ENCODE assay signal across 12 cellular contexts in genomic region chr9:91945277-91946074, GRCh38. TPM values are rescaled to one million over a fixed set of nuclear protein-coding genes. Genes with fewer than 3 reads are reported as not detected.
A peak's percentile ranks its signal among the peaks of the same experiment; 100 is the strongest.
DNase-seq lines count a peak whose midpoint lies in the region; TF ChIP-seq lines count a peak whose summit lies in the region.
"Had no signal": no experiment of that assay in that cellular context is flagged by ENCODE, and none has a peak within 500 bp of the region (broad histone marks: within the 10 kb centered on the region; RNA-seq: fewer than 3 reads in every experiment).

No MANE protein-coding gene starts in this region.

- H3K9me3 ChIP-seq in neural progenitor cell (ENCODE audit: low read depth), result no peaks in the 10 kb centered on the region
- H3K9me3 ChIP-seq: heart left ventricle had no signal

- H3K9me3 Mint-ChIP-seq in neural progenitor cell, result peaks cover 19% of the 10 kb centered on the region
- H3K9me3 Mint-ChIP-seq: activated CD4-positive, alpha-beta memory T cell treated with anti-CD3 and anti-CD28 coated beads, Interleukin-2, amount 10 ng/mL, durations not matched to agents 7 days and 5 days had no signal

- peaks cover 6% of the 10 kb centered on the region for H3K27me3 Mint-ChIP-seq in neural progenitor cell (ENCODE audit: insufficient read depth, low read depth)

- no peak overlapping the region for H3K9ac ChIP-seq in neural progenitor cell

- peaks cover 32% of the 10 kb centered on the region for H3F3A ChIP-seq in neural progenitor cell (ENCODE audit: low read depth)

- peaks cover 39% of the 10 kb centered on the region for H3K4me1 ChIP-seq in neural progenitor cell

- no peaks in the 10 kb centered on the region for H3K36me3 ChIP-seq in neural progenitor cell
- H3K36me3 ChIP-seq: heart left ventricle had no signal

- H3K4me3 Mint-ChIP-seq in neural progenitor cell, result no peak overlapping the region
- H3K4me3 Mint-ChIP-seq: activated CD4-positive, alpha-beta memory T cell treated with anti-CD3 and anti-CD28 coated beads, Interleukin-2, amount 10 ng/mL, durations not matched to agents 7 days and 5 days had no signal

- no peak overlapping the region for H3K27ac Mint-ChIP-seq in neural progenitor cell
- H3K27ac Mint-ChIP-seq: activated CD4-positive, alpha-beta memory T cell treated with anti-CD3 and anti-CD28 coated beads, Interleukin-2, amount 10 ng/mL, durations not matched to agents 7 days and 5 days had no signal

- H3K36me3 Mint-ChIP-seq in neural progenitor cell, result peaks cover 22% of the 10 kb centered on the region

- H3K27me3 ChIP-seq in neural progenitor cell, result peaks cover 2% of the 10 kb centered on the region

- TF ChIP-seq CTCF in fibroblast of the aortic adventitia (IDR thresholded peaks at IDR 0.05; ENCODE audit: insufficient read depth, low read length) (no peak), neural progenitor cell (IDR thresholded peaks at IDR 0.05) (no peak)

- H3K4me3 ChIP-seq in fibroblast of the aortic adventitia (ENCODE audit: low read depth, low read length) (peak overlapping the region; percentile 22), neural progenitor cell (peak overlapping the region; percentile 0)

- H3K4me1 Mint-ChIP-seq in neural progenitor cell, result peaks cover 33% of the 10 kb centered on the region

- H4K20me1 ChIP-seq in neural progenitor cell (ENCODE audit: low read depth), result peaks cover 58% of the 10 kb centered on the region

- DNase-seq in DMS153 treated with DMSO at 0.1 percent for 48 hours (lab: John Stamatoyannopoulos, UW; ENCODE audit: unreplicated experiment) (peak; percentile 20), NCI-H774 (lab: John Stamatoyannopoulos, UW) (peak; percentile 19), fibroblast of the aortic adventitia (ENCODE audit: low read depth) (peak; percentile 91), neural progenitor cell (ENCODE audit: low spot score) (peak; percentile 58), NCI-H187 treated with DMSO at 0.1 percent for 48 hours (lab: John Stamatoyannopoulos, UW) (no peak), NCI-H2081 treated with DMSO at 0.1 percent for 48 hours (lab: John Stamatoyannopoulos, UW) (no peak), dermis blood vessel endothelial cell (no peak)
- no peak for DNase-seq in activated CD4-positive, alpha-beta T cell treated with anti-CD3 and anti-CD28 coated beads for 48 hours
- DNase-seq: activated CD4-positive, alpha-beta memory T cell treated with anti-CD3 and anti-CD28 coated beads, Interleukin-2, amount 10 ng/mL, durations not matched to agents 7 days and 5 days; amniotic stem cell; posterior cingulate gyrus had no signal

- no peak overlapping the region for H2AFZ ChIP-seq in neural progenitor cell (replicated peaks)

- no peak overlapping the region for H3K27ac ChIP-seq in neural progenitor cell

- peak overlapping the region; percentile 97 for H3K4me2 ChIP-seq in neural progenitor cell

- H3K79me2 ChIP-seq in neural progenitor cell (ENCODE audit: low read depth), result peaks cover 94% of the 10 kb centered on the region

RNA-seq across cellular contexts. Expression of gene ROR2, which starts 4.6 kb away (rescaled TPM):
- total RNA-seq in fibroblast of the aortic adventitia (ENCODE audit: low replicate concordance), result 13.0 and 26.5 TPM in 2 replicates
- total RNA-seq in neural progenitor cell (ENCODE audit: low replicate concordance), result 20.1 and 32.7 TPM in 2 replicates
- total RNA-seq in dermis blood vessel endothelial cell, result under 0.01 TPM in 1 of 2 replicates, not detected in the other

Comparison
In these comparisons a context has a peak if more than half of its experiments do, and no peak if none do; other contexts are left out.
1. DNase-seq: peak in DMS153 treated with DMSO at 0.1 percent for 48 hours (single experiment), NCI-H774 (single experiment), fibroblast of the aortic adventitia (single experiment) and neural progenitor cell (single experiment); none in activated CD4-positive, alpha-beta T cell treated with anti-CD3 and anti-CD28 coated beads for 48 hours (single experiment), NCI-H187 treated with DMSO at 0.1 percent for 48 hours (single experiment), NCI-H2081 treated with DMSO at 0.1 percent for 48 hours (single experiment) and dermis blood vessel endothelial cell (single experiment).
2. RNA of gene ROR2, which starts 4.6 kb away (total RNA-seq): 20.1 to 32.7 TPM in neural progenitor cell and 13.0 to 26.5 TPM in fibroblast of the aortic adventitia; under 0.01 TPM in dermis blood vessel endothelial cell; every median in the first group is over 10 times any median in the second.